In genomic region chr19:33408116-33408515, GRCh38 we compare ENCODE assay signal across 24 cellular contexts.
"Had no signal": no experiment of that assay in that cellular context is flagged by ENCODE, and none has a peak within 500 bp of the region (broad histone marks: within the 10 kb centered on the region; RNA-seq: fewer than 3 reads in every experiment).

No MANE protein-coding gene starts in this region.

- ATAC-seq: gastroesophageal sphincter; left lobe of liver; lower lobe of right lung; pancreas; sciatic nerve; stimulated activated naive B cell treated with anti-CD40 and anti-IgM and Interleukin-4, amounts not matched to agents 10 μg/mL and 1 μg/mL and 100 μg/mL, for 72 hours; stimulated activated naive CD8-positive, alpha-beta T cell treated with anti-CD3 and anti-CD28 coated beads, Interleukin-15, amount 100 ng/mL, for 72 hours; upper lobe of right lung had no signal

- H3K4me3 ChIP-seq: esophagus squamous epithelium, gastroesophageal sphincter, hepatocyte, lower lobe of right lung, neural progenitor cell, pancreas, testis, tibial nerve, upper lobe of right lung, vagina had no signal

- H3K27ac ChIP-seq: esophagus squamous epithelium, gastroesophageal sphincter, hepatocyte, lower lobe of right lung, neural progenitor cell, pancreas, testis, tibial nerve, upper lobe of right lung, vagina had no signal

- DNase-seq: dermis blood vessel endothelial cell; esophagus squamous epithelium; foreskin fibroblast; kidney glomerular epithelial cell; nucleus accumbens; stimulated activated CD4-positive, alpha-beta T cell treated with anti-CD3 and anti-CD28 coated beads, Interleukin-2, amount 100 ng/mL, for 24 hours; stimulated activated CD4-positive, alpha-beta T cell treated with anti-CD3 and anti-CD28 coated beads, Interleukin-4, amount 100 ng/mL, for 4 hours; stimulated activated naive B cell treated with anti-CD40 and anti-IgM and Interleukin-4, amounts not matched to agents 10 μg/mL and 1 μg/mL and 100 μg/mL, for 72 hours; stimulated activated naive CD8-positive, alpha-beta T cell treated with anti-CD3 and anti-CD28 coated beads, Interleukin-15, amount 100 ng/mL, for 72 hours; testis; upper lobe of right lung had no signal

- H3K36me3 ChIP-seq: neural progenitor cell, pancreas, vagina had no signal

- H3K36me3 Mint-ChIP-seq: memory B cell; natural killer cell treated with Interleukin-12 subunit alpha and Interleukin-12 subunit beta and Interleukin-15 and Interleukin-18, amount 100 ng/mL, for 72 hours; neural progenitor cell had no signal

- H3K4me3 Mint-ChIP-seq: memory B cell; mesothelial cell of epicardium; natural killer cell treated with Interleukin-12 subunit alpha and Interleukin-12 subunit beta and Interleukin-15 and Interleukin-18, amount 100 ng/mL, for 72 hours; neural progenitor cell; stimulated activated naive B cell treated with anti-CD40 and anti-IgM and Interleukin-4, amounts not matched to agents 10 μg/mL and 1 μg/mL and 100 μg/mL, for 72 hours; stimulated activated naive CD8-positive, alpha-beta T cell treated with anti-CD3 and anti-CD28 coated beads, Interleukin-15, amount 100 ng/mL, for 72 hours had no signal

- H3K9ac ChIP-seq: neural progenitor cell had no signal

- H3K4me1 Mint-ChIP-seq: stimulated activated naive CD8-positive, alpha-beta T cell treated with anti-CD3 and anti-CD28 coated beads, Interleukin-15, amount 100 ng/mL, for 72 hours had no signal

- H3K27me3 ChIP-seq: esophagus squamous epithelium, gastroesophageal sphincter, hepatocyte, neural progenitor cell, pancreas, testis, tibial nerve, upper lobe of right lung, vagina had no signal

- H3K27me3 Mint-ChIP-seq: memory B cell; natural killer cell treated with Interleukin-12 subunit alpha and Interleukin-12 subunit beta and Interleukin-15 and Interleukin-18, amount 100 ng/mL, for 72 hours; progenitor cell of endocrine pancreas; stimulated activated naive B cell treated with anti-CD40 and anti-IgM and Interleukin-4, amounts not matched to agents 10 μg/mL and 1 μg/mL and 100 μg/mL, for 72 hours; stimulated activated naive CD8-positive, alpha-beta T cell treated with anti-CD3 and anti-CD28 coated beads, Interleukin-15, amount 100 ng/mL, for 72 hours had no signal

- H3K4me2 ChIP-seq: hepatocyte, neural progenitor cell had no signal

- H3K9me3 ChIP-seq: esophagus squamous epithelium, gastroesophageal sphincter, lower lobe of right lung, pancreas, testis, tibial nerve, upper lobe of right lung, vagina had no signal

- H3K4me1 ChIP-seq: testis had no signal

- H3K9me3 Mint-ChIP-seq: memory B cell; mesothelial cell of epicardium; natural killer cell treated with Interleukin-12 subunit alpha and Interleukin-12 subunit beta and Interleukin-15 and Interleukin-18, amount 100 ng/mL, for 72 hours; neural progenitor cell; stimulated activated naive B cell treated with anti-CD40 and anti-IgM and Interleukin-4, amounts not matched to agents 10 μg/mL and 1 μg/mL and 100 μg/mL, for 72 hours; stimulated activated naive CD8-positive, alpha-beta T cell treated with anti-CD3 and anti-CD28 coated beads, Interleukin-15, amount 100 ng/mL, for 72 hours had no signal

- H3K27ac Mint-ChIP-seq: memory B cell; mesothelial cell of epicardium; natural killer cell treated with Interleukin-12 subunit alpha and Interleukin-12 subunit beta and Interleukin-15 and Interleukin-18, amount 100 ng/mL, for 72 hours; neural progenitor cell; progenitor cell of endocrine pancreas; stimulated activated naive B cell treated with anti-CD40 and anti-IgM and Interleukin-4, amounts not matched to agents 10 μg/mL and 1 μg/mL and 100 μg/mL, for 72 hours; stimulated activated naive CD8-positive, alpha-beta T cell treated with anti-CD3 and anti-CD28 coated beads, Interleukin-15, amount 100 ng/mL, for 72 hours had no signal
